Comparison of ENCODE assay signal across 17 cellular contexts in genomic region chr12:7929069-7929792, GRCh38. TPM values are rescaled to one million over a fixed set of nuclear protein-coding genes. Genes with fewer than 3 reads are reported as not detected.
A peak's percentile ranks its signal among the peaks of the same experiment; 100 is the strongest.
DNase-seq lines count a peak whose midpoint lies in the region; TF ChIP-seq lines count a peak whose summit lies in the region.
"Had no signal": no experiment of that assay in that cellular context is flagged by ENCODE, and none has a peak within 500 bp of the region (broad histone marks: within the 10 kb centered on the region; RNA-seq: fewer than 3 reads in every experiment).

No MANE protein-coding gene starts in this region.

- H3K18ac ChIP-seq in trophoblast cell (ENCODE audit: low read length), result no peak overlapping the region

- DNase-seq in activated effector memory CD4-positive, alpha-beta T cell treated with anti-CD3 and anti-CD28 coated beads, Interleukin-2, amount 50 U/mL, for 16 hours, result peak; percentile 59
- DNase-seq in activated effector memory CD4-positive, alpha-beta T cell treated with Interleukin-2 at 50 U/mL for 16 hours, result no peak
- DNase-seq in NCI-H2029 treated with DMSO at 0.1 percent for 48 hours (lab: John Stamatoyannopoulos, UW) (peak; percentile 34), trophoblast cell (peak; percentile 24 to 45), caudate nucleus (lab: John Stamatoyannopoulos, UW) (no peak), NCI-H510A treated with DMSO at 0.1 percent for 48 hours (lab: John Stamatoyannopoulos, UW) (no peak), NCI-H82 (lab: John Stamatoyannopoulos, UW) (no peak)
- DNase-seq: activated CD4-positive, alpha-beta memory T cell treated with anti-CD3 and anti-CD28 coated beads for 36 hours; cerebellar nuclear complex; gastrocnemius medialis; NCI-H524; stimulated activated CD4-positive, alpha-beta T cell treated with anti-CD3 and anti-CD28 coated beads, Interleukin-15, amount 100 ng/mL, for 24 hours had no signal

- H3K79me2 ChIP-seq in trophoblast cell (ENCODE audit: control insufficient read depth, insufficient read depth, low read length, poor library complexity), result peaks cover 9% of the 10 kb centered on the region

- H3K4me1 ChIP-seq in trophoblast cell (ENCODE audit: control insufficient read depth in 1 of 2, insufficient read depth in 2 of 2, low read length in 2 of 2), result peaks cover 6 to 12% of the 10 kb centered on the region in 2 experiments
- H3K4me1 ChIP-seq: prostate gland had no signal

- no CpG with 5 or more reads among the region's 8 CpGs for WGBS in trophoblast cell (ENCODE audit: extremely low coverage, insufficient coverage, insufficient read length)

- peaks cover 7% of the 10 kb centered on the region for H3K79me1 ChIP-seq in trophoblast cell (ENCODE audit: low read length)

- peak overlapping the region; percentile 31 for H2BK120ac ChIP-seq in trophoblast cell (ENCODE audit: insufficient read depth, low read length, poor library complexity)

- peak overlapping the region; percentile 50 for H3K4me2 ChIP-seq in trophoblast cell (ENCODE audit: low read length)

- H4K91ac ChIP-seq in trophoblast cell (ENCODE audit: low read depth, low read length), result peak overlapping the region; percentile 8

- peaks cover 48% of the 10 kb centered on the region for H3K4me1 Mint-ChIP-seq in brain

- no peak overlapping the region for H4K8ac ChIP-seq in trophoblast cell (ENCODE audit: low read depth, low read length)

- H3K9me3 ChIP-seq in trophoblast cell (ENCODE audit: insufficient read depth, low read depth, low read length), result no peaks in the 10 kb centered on the region
- H3K9me3 ChIP-seq: gastrocnemius medialis, prostate gland, suprapubic skin had no signal

- H3K4me3 Mint-ChIP-seq in brain, result peak overlapping the region in 4 of 5 experiments; percentile 9 to 60 (median 58)
- H3K4me3 Mint-ChIP-seq: activated CD4-positive, alpha-beta memory T cell treated with anti-CD3 and anti-CD28 coated beads for 36 hours; IgD-negative memory B cell had no signal

- peak overlapping the region; percentile 91 for H2BK5ac ChIP-seq in trophoblast cell (ENCODE audit: low read depth, low read length, poor library complexity)

- no peak overlapping the region for H4K12ac ChIP-seq in trophoblast cell (ENCODE audit: low read depth, low read length)

- peaks cover 47 to 58% of the 10 kb centered on the region in 2 experiments for H3K36me3 ChIP-seq in trophoblast cell (ENCODE audit: control insufficient read depth in 1 of 2, insufficient read depth in 2 of 2, low read length in 2 of 2)
- H3K36me3 ChIP-seq: prostate gland had no signal

- no peaks in the 10 kb centered on the region for H3K27me3 Mint-ChIP-seq in brain
- H3K27me3 Mint-ChIP-seq: activated CD4-positive, alpha-beta memory T cell treated with anti-CD3 and anti-CD28 coated beads for 36 hours; IgD-negative memory B cell had no signal

- TF ChIP-seq CTCF in brain (conservative IDR thresholded peaks at IDR 0.05), result no peak

- no peak overlapping the region for H3K23ac ChIP-seq in trophoblast cell (ENCODE audit: low read length)

- peaks cover 62% of the 10 kb centered on the region for H3K36me3 Mint-ChIP-seq in brain

- H3K27me3 ChIP-seq in trophoblast cell (ENCODE audit: insufficient read depth, low read length), result no peaks in the 10 kb centered on the region
- H3K27me3 ChIP-seq: suprapubic skin had no signal

- peak overlapping the region in 2 of 5 experiments; percentile 33 to 72 for H3K27ac Mint-ChIP-seq in brain

- H3K27ac ChIP-seq in trophoblast cell (ENCODE audit: low read depth, low read length), result peak overlapping the region; percentile 91
- no peak overlapping the region for H3K27ac ChIP-seq in caudate nucleus (ENCODE audit: low read depth, low read length)
- H3K27ac ChIP-seq: prostate gland, suprapubic skin had no signal

- H3K14ac ChIP-seq in trophoblast cell (ENCODE audit: low read length), result peak overlapping the region; percentile 44

- no peak overlapping the region for H3K4me3 ChIP-seq in trophoblast cell (ENCODE audit: low read depth, low read length)
- H3K4me3 ChIP-seq: prostate gland, suprapubic skin had no signal

- H3K4ac ChIP-seq in trophoblast cell (ENCODE audit: low read depth, low read length), result peak overlapping the region; percentile 75

- H3K9ac ChIP-seq in trophoblast cell (ENCODE audit: low read length), result peak overlapping the region; percentile 67

- no peak overlapping the region for H2AK5ac ChIP-seq in trophoblast cell (ENCODE audit: low read length)

- no peak overlapping the region for H2AFZ ChIP-seq in trophoblast cell (ENCODE audit: insufficient read depth, low read length, poor library complexity)

- H2BK12ac ChIP-seq in trophoblast cell (ENCODE audit: low read length), result no peak overlapping the region

- no peaks in the 10 kb centered on the region for H3K9me3 Mint-ChIP-seq in brain
- H3K9me3 Mint-ChIP-seq: activated CD4-positive, alpha-beta memory T cell treated with anti-CD3 and anti-CD28 coated beads for 36 hours; IgD-negative memory B cell had no signal

RNA-seq across cellular contexts. Expression of gene SLC2A3, which starts 6.8 kb away (rescaled TPM):
- 19.7 TPM for polyA plus RNA-seq in brain (ENCODE audit: insufficient read depth, low read depth, low replicate concordance)
- 1,584 and 1,664 TPM in 2 replicates for polyA plus RNA-seq in trophoblast cell (2013)

RNA-seq across cellular contexts. Expression of gene SLC2A14, which starts 56.5 kb away (rescaled TPM):
- 0.76 TPM for polyA plus RNA-seq in brain (ENCODE audit: insufficient read depth, low read depth, low replicate concordance)
- 17.6 TPM in 2 replicates for polyA plus RNA-seq in trophoblast cell (2013)
- polyA plus RNA-seq: endothelial cell of umbilical vein, IgD-negative memory B cell had no signal

Comparison
In these comparisons a context has a peak if more than half of its experiments do, and no peak if none do; other contexts are left out.
1. DNase-seq: peak in activated effector memory CD4-positive, alpha-beta T cell treated with anti-CD3 and anti-CD28 coated beads, Interleukin-2, amount 50 U/mL, for 16 hours (single experiment), NCI-H2029 treated with DMSO at 0.1 percent for 48 hours (single experiment) and trophoblast cell (2 of 2); none in activated effector memory CD4-positive, alpha-beta T cell treated with Interleukin-2 at 50 U/mL for 16 hours (single experiment), caudate nucleus (0 of 61), NCI-H510A treated with DMSO at 0.1 percent for 48 hours (single experiment) and NCI-H82 (single experiment).